In genomic region chr22:20580611-20581502, GRCh38 we compare ENCODE assay signal across 22 cellular contexts.
DNase-seq lines count a peak whose midpoint lies in the region; ATAC-seq and TF ChIP-seq lines count a peak whose summit lies in the region.
"Had no signal": no experiment of that assay in that cellular context is flagged by ENCODE, and none has a peak within 500 bp of the region (broad histone marks: within the 10 kb centered on the region; RNA-seq: fewer than 3 reads in every experiment).

No MANE protein-coding gene starts in this region.

- 98% methylated on average over 15 of the region's 19 CpGs for WGBS in mammary epithelial cell (ENCODE audit: low coverage, missing lambda C conversion rate)

- H3K9me3 ChIP-seq in mammary epithelial cell (replicated peaks; ENCODE audit: insufficient read depth, low read length): no peaks in the 10 kb centered on the region
- H3K9me3 ChIP-seq: esophagus muscularis mucosa, gastrocnemius medialis, tibial nerve had no signal

- H3K36me3 Mint-ChIP-seq in MCF 10A (ENCODE audit: insufficient read depth, unreplicated experiment): peaks cover 93% of the 10 kb centered on the region
- peaks cover 45% of the 10 kb centered on the region for H3K36me3 Mint-ChIP-seq in stimulated activated memory B cell treated with anti-CD40 and anti-IgM and Interleukin-4, amounts not matched to agents 10 μg/mL and 1 μg/mL and 100 μg/mL, for 72 hours

- DNase-seq in MCF 10A (ENCODE audit: unreplicated experiment) (no peak), mammary epithelial cell (no peak), RWPE1 (ENCODE audit: low spot score) (no peak), myocyte (ENCODE audit: low read depth) (peak; percentile 45), mucosa of gallbladder (ENCODE audit: low spot score) (no peak)
- DNase-seq: activated naive CD8-positive, alpha-beta T cell treated with anti-CD3 and anti-CD28 coated beads, Interleukin-2, amount 10 ng/mL, durations not matched to agents 7 days and 5 days; COR-L47; effector CD4-positive, alpha-beta T cell; gastrocnemius medialis; HCEC 1CT; kidney glomerular epithelial cell; mesendoderm; small intestine; stimulated activated CD4-positive, alpha-beta T cell treated with anti-CD3 and anti-CD28 coated beads, Interleukin-4, amount 100 ng/mL, for 1 hour; stimulated activated naive CD8-positive, alpha-beta T cell treated with anti-CD3 and anti-CD28 coated beads, Interleukin-15, amount 100 ng/mL, for 72 hours; T1000 had no signal

- POLR2A ChIA-PET in MCF 10A (lab: Yijun Ruan, JAX): no interaction called here
- POLR2A ChIA-PET in RWPE1 (lab: Yijun Ruan, JAX; ENCODE audit: low non-redundant PET): no interaction called here

- H3K4me1 ChIP-seq in mammary epithelial cell (ENCODE audit: insufficient read depth, low read length): peaks cover 16% of the 10 kb centered on the region

- H3K4me1 Mint-ChIP-seq in MCF 10A (ENCODE audit: insufficient read depth, unreplicated experiment): peaks cover 9% of the 10 kb centered on the region
- peaks cover 7% of the 10 kb centered on the region for H3K4me1 Mint-ChIP-seq in stimulated activated memory B cell treated with anti-CD40 and anti-IgM and Interleukin-4, amounts not matched to agents 10 μg/mL and 1 μg/mL and 100 μg/mL, for 72 hours
- H3K4me1 Mint-ChIP-seq: activated naive CD8-positive, alpha-beta T cell treated with anti-CD3 and anti-CD28 coated beads, Interleukin-2, amount 10 ng/mL, durations not matched to agents 7 days and 5 days had no signal

- BruUV-seq in MCF 10A (replicated peaks; lab: Mats Ljungman, UMichigan): no TSS peak
- no TSS peak for BruUV-seq in mammary epithelial cell (replicated peaks; lab: Mats Ljungman, UMichigan)

- in situ Hi-C loops in mammary epithelial cell (cut with MboI; ENCODE audit: low sequenced_read_pairs in 2 of 2): no loop called here

- no peak overlapping the region for H3K4me3 Mint-ChIP-seq in MCF 10A (ENCODE audit: unreplicated experiment)
- H3K4me3 Mint-ChIP-seq in stimulated activated memory B cell treated with anti-CD40 and anti-IgM and Interleukin-4, amounts not matched to agents 10 μg/mL and 1 μg/mL and 100 μg/mL, for 72 hours: no peak overlapping the region
- H3K4me3 Mint-ChIP-seq: activated naive CD8-positive, alpha-beta T cell treated with anti-CD3 and anti-CD28 coated beads, Interleukin-2, amount 10 ng/mL, durations not matched to agents 7 days and 5 days; stimulated activated naive CD8-positive, alpha-beta T cell treated with anti-CD3 and anti-CD28 coated beads, Interleukin-15, amount 100 ng/mL, for 72 hours had no signal

- no peak overlapping the region for H2AFZ ChIP-seq in mammary epithelial cell (ENCODE audit: low read depth, low read length)

- intact Hi-C loops in MCF 10A (cut with micrococcal nuclease) (no loop called here), mammary epithelial cell (cut with micrococcal nuclease) (no loop called here)

- no peaks in the 10 kb centered on the region for H3K27me3 Mint-ChIP-seq in MCF 10A (ENCODE audit: insufficient read depth, unreplicated experiment)
- H3K27me3 Mint-ChIP-seq in stimulated activated memory B cell treated with anti-CD40 and anti-IgM and Interleukin-4, amounts not matched to agents 10 μg/mL and 1 μg/mL and 100 μg/mL, for 72 hours: no peaks in the 10 kb centered on the region
- H3K27me3 Mint-ChIP-seq: activated naive CD8-positive, alpha-beta T cell treated with anti-CD3 and anti-CD28 coated beads, Interleukin-2, amount 10 ng/mL, durations not matched to agents 7 days and 5 days; stimulated activated naive CD8-positive, alpha-beta T cell treated with anti-CD3 and anti-CD28 coated beads, Interleukin-15, amount 100 ng/mL, for 72 hours had no signal

- peak overlapping the region; percentile 35 for H3K27ac Mint-ChIP-seq in MCF 10A (ENCODE audit: low read depth, unreplicated experiment)
- H3K27ac Mint-ChIP-seq in stimulated activated memory B cell treated with anti-CD40 and anti-IgM and Interleukin-4, amounts not matched to agents 10 μg/mL and 1 μg/mL and 100 μg/mL, for 72 hours: peak overlapping the region; percentile 21
- H3K27ac Mint-ChIP-seq: activated naive CD8-positive, alpha-beta T cell treated with anti-CD3 and anti-CD28 coated beads, Interleukin-2, amount 10 ng/mL, durations not matched to agents 7 days and 5 days had no signal

- no peaks in the 10 kb centered on the region for H3K9me3 Mint-ChIP-seq in MCF 10A (ENCODE audit: unreplicated experiment)
- H3K9me3 Mint-ChIP-seq in stimulated activated memory B cell treated with anti-CD40 and anti-IgM and Interleukin-4, amounts not matched to agents 10 μg/mL and 1 μg/mL and 100 μg/mL, for 72 hours: no peaks in the 10 kb centered on the region
- H3K9me3 Mint-ChIP-seq: activated naive CD8-positive, alpha-beta T cell treated with anti-CD3 and anti-CD28 coated beads, Interleukin-2, amount 10 ng/mL, durations not matched to agents 7 days and 5 days; stimulated activated naive CD8-positive, alpha-beta T cell treated with anti-CD3 and anti-CD28 coated beads, Interleukin-15, amount 100 ng/mL, for 72 hours had no signal

- H4K20me1 ChIP-seq in mammary epithelial cell (ENCODE audit: insufficient read depth, low read length): no peaks in the 10 kb centered on the region

- ATAC-seq in stimulated activated memory B cell treated with anti-CD40 and anti-IgM and Interleukin-4, amounts not matched to agents 10 μg/mL and 1 μg/mL and 100 μg/mL, for 72 hours: no peak
- ATAC-seq in HG03439 (IDR thresholded peaks at IDR 0.05; ENCODE audit: unreplicated experiment): no peak
- ATAC-seq: activated CD4-positive, CD25-positive, alpha-beta regulatory T cell treated with anti-CD3 and anti-CD28 coated beads, Interleukin-2, amount 50 U/mL, for 24 hours; gastrocnemius medialis; SK-N-SH treated with all-trans-retinoic acid at 6 μM for 48 hours; stimulated activated naive CD8-positive, alpha-beta T cell treated with anti-CD3 and anti-CD28 coated beads, Interleukin-15, amount 100 ng/mL, for 72 hours had no signal

- H3K4me3 ChIP-seq in mammary epithelial cell (replicated peaks in 1 of 3; ENCODE audit: insufficient read depth in 1 of 3, low read depth in 2 of 3, low read length in 3 of 3): no peak overlapping the region
- H3K4me3 ChIP-seq: esophagus muscularis mucosa, gastrocnemius medialis, tibial nerve had no signal

- TF ChIP-seq CTCF in MCF 10A (IDR thresholded peaks at IDR 0.05; ENCODE audit: unreplicated experiment) (no peak), mammary epithelial cell (conservative IDR thresholded peaks at IDR 0.05 in 1 of 2, IDR thresholded peaks at IDR 0.05 in 1 of 2; ENCODE audit: extremely low read depth in 1 of 2, insufficient read depth in 1 of 2, low read depth in 1 of 2, low read length in 2 of 2) (no peak), RWPE1 (conservative IDR thresholded peaks at IDR 0.05; ENCODE audit: low read depth) (no peak)

- H3K27me3 ChIP-seq in mammary epithelial cell (ENCODE audit: insufficient read depth, low read length): no peaks in the 10 kb centered on the region
- H3K27me3 ChIP-seq: esophagus muscularis mucosa, gastrocnemius medialis, tibial nerve had no signal

- H3K27ac ChIP-seq in mammary epithelial cell (ENCODE audit: insufficient read depth, low read depth, low read length) (no peak overlapping the region), RWPE1 (peak overlapping the region; percentile 99)
- H3K27ac ChIP-seq: esophagus muscularis mucosa, gastrocnemius medialis, tibial nerve had no signal

- dilution Hi-C loops in mammary epithelial cell (cut with HindIII; ENCODE audit: low sequenced_read_pairs): no loop called here

- no peak overlapping the region for H3K9ac ChIP-seq in mammary epithelial cell (ENCODE audit: insufficient read depth, low read length)

- H3K4me2 ChIP-seq in mammary epithelial cell (ENCODE audit: insufficient read depth, low read depth, low read length): no peak overlapping the region

- CTCF ChIA-PET in MCF 10A (lab: Yijun Ruan, JAX) (interaction anchor here (0.6 kb wide), 1 partner anchor 710 kb away, joined by 5 read pairs; no protein-coding TSS in a partner anchor), mammary epithelial cell (lab: Charles Lee; ENCODE audit: low non-redundant PET) (no interaction called here), RWPE1 (lab: Yijun Ruan, JAX) (interaction anchor here (0.6 kb wide), 1 partner anchor 25 kb away, joined by 3 read pairs; no protein-coding TSS in a partner anchor)

- H3K79me2 ChIP-seq in mammary epithelial cell (ENCODE audit: insufficient read depth, low read length): peaks cover 53% of the 10 kb centered on the region

- H3K36me3 ChIP-seq in mammary epithelial cell (ENCODE audit: insufficient read depth, low read length): peaks cover 27% of the 10 kb centered on the region
